ENCODE assay signal across 8 cellular contexts in the genomic region with DNA sequence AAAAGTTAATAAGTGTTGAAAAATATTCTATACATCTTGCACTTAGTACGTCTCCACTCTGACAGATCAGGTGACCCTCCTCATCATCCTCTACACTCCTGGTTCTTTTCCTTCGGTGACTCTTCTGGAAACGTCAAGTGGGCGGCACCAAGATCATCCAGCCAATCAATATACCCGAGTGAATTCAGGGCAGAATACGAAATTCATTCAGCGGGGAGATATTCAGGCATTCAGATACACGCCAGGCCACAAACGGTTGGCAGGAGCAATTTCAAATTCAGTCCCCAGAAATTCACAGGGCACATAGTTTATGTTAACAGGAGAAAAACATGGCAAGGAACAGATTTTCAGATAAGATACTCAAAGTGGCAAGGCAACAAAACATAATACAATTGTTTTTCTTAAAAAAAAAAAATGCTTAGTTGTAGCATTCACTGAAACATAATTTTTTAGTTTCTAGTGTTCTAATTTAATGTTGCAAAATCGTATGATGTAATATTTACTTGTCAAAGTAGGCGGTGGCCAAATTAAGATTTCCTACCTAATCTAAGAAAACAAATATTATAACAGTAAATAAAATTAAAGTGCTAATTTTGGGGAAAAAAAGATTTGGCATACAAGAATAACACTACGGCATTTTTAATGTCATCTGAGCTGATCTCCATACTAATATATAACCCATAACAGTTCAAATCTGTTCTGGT. TPM values are rescaled to one million over a fixed set of nuclear protein-coding genes. Genes with fewer than 3 reads are reported as not detected.
DNase-seq lines count a peak whose midpoint lies in the region; ATAC-seq and TF ChIP-seq lines count a peak whose summit lies in the region.

No MANE protein-coding gene starts in this region.

- no peak for TF ChIP-seq RAD21 in IMR-90 (IDR thresholded peaks at IDR 0.05; ENCODE audit: low read length)

- no peak overlapping the region for H2BK15ac ChIP-seq in IMR-90 (ENCODE audit: low read depth, low read length)

- H2BK5ac ChIP-seq in IMR-90 (ENCODE audit: low read depth, low read length, poor library complexity, severe bottlenecking) = no peak overlapping the region

- H3K79me1 ChIP-seq in IMR-90 (ENCODE audit: low read depth in 1 of 2, low read length in 2 of 2) = peaks cover 18 to 46% of the 10 kb centered on the region in 2 experiments

- no peaks in the 10 kb centered on the region for H3K9me3 Mint-ChIP-seq in activated naive CD8-positive, alpha-beta T cell treated with anti-CD3 and anti-CD28 coated beads for 36 hours
- peaks cover 0 to 3% (median 0%) of the 10 kb centered on the region in 6 donors for H3K9me3 Mint-ChIP-seq in immature natural killer cell

- peak overlapping the region; percentile 95 for H3K27ac Mint-ChIP-seq in activated naive CD8-positive, alpha-beta T cell treated with anti-CD3 and anti-CD28 coated beads for 36 hours
- peak overlapping the region; percentile 87 to 99 (median 94) for H3K27ac Mint-ChIP-seq in immature natural killer cell

- H3K14ac ChIP-seq in IMR-90 (replicated peaks; ENCODE audit: low read depth, low read length) = no peak overlapping the region

- no peak overlapping the region for H3K27ac ChIP-seq in IMR-90 (ENCODE audit: insufficient read depth, low read length)
- peak overlapping the region in 6 of 8 donors; percentile 19 to 100 (median 100) for H3K27ac ChIP-seq in spleen

- H3K4me1 ChIP-seq in IMR-90 (ENCODE audit: control insufficient read depth, insufficient read depth, low read length) (peaks cover 2% of the 10 kb centered on the region), spleen (peaks cover 33 to 78% (median 61%) of the 10 kb centered on the region in 6 donors)

- H4K5ac ChIP-seq in IMR-90 (ENCODE audit: low read depth, low read length) = no peak overlapping the region

- no peaks in the 10 kb centered on the region for H3K27me3 ChIP-seq in IMR-90 (ENCODE audit: control insufficient read depth, insufficient read depth, low read length)
- H3K27me3 ChIP-seq in spleen (replicated peaks in 1 of 7) = no peaks in the 10 kb centered on the region

- peaks cover 79% of the 10 kb centered on the region for H4K20me1 ChIP-seq in IMR-90 (ENCODE audit: insufficient read depth, low read length)

- peak overlapping the region; percentile 16; the same call in 1 of the 2 replicates for H3K4me2 ChIP-seq in IMR-90 (ENCODE audit: low read depth, low read length)

- CTCF ChIA-PET in IMR-90 (lab: Yijun Ruan, JAX) = no interaction called here

- H4K91ac ChIP-seq in IMR-90 (ENCODE audit: insufficient read depth, low read depth, low read length) = no peak overlapping the region

- no peak overlapping the region for H2BK120ac ChIP-seq in IMR-90 (ENCODE audit: low read depth, low read length)

- BruUV-seq in IMR-90 (replicated peaks; lab: Mats Ljungman, UMichigan) = no TSS peak

- no peak for ATAC-seq in IMR-90 (ENCODE audit: low read depth)
- ATAC-seq in GM21723 (IDR thresholded peaks at IDR 0.05; ENCODE audit: unreplicated experiment) = no peak
- no peak for ATAC-seq in HG03342 (IDR thresholded peaks at IDR 0.05; ENCODE audit: unreplicated experiment)

- no peak for DNase-seq in IMR-90
- DNase-seq in activated naive CD8-positive, alpha-beta T cell treated with anti-CD3 and anti-CD28 coated beads for 36 hours = peak; percentile 56
- DNase-seq in immature natural killer cell = peak in 1 of 3 donors; percentile 26
- DNase-seq in spleen = no peak
- DNase-seq in KG1 (lab: John Stamatoyannopoulos, UW) = no peak
- no peak for DNase-seq in NCI-H524 treated with DMSO at 0.1 percent for 48 hours (lab: John Stamatoyannopoulos, UW)

- H3K9me3 ChIP-seq in IMR-90 (ENCODE audit: control insufficient read depth, insufficient read depth, low read length) (no peaks in the 10 kb centered on the region), spleen (no peaks in the 10 kb centered on the region)

- H3K36me3 Mint-ChIP-seq in activated naive CD8-positive, alpha-beta T cell treated with anti-CD3 and anti-CD28 coated beads for 36 hours = peaks cover 80% of the 10 kb centered on the region
- peaks cover 40 to 60% (median 48%) of the 10 kb centered on the region in 3 donors for H3K36me3 Mint-ChIP-seq in immature natural killer cell

- TF ChIP-seq POLR2A in IMR-90 (IDR thresholded peaks at IDR 0.05; ENCODE audit: low read depth, low read length) (no peak), spleen (IDR thresholded peaks at IDR 0.05) (no peak)

- peaks cover 44% of the 10 kb centered on the region for H3K4me1 Mint-ChIP-seq in activated naive CD8-positive, alpha-beta T cell treated with anti-CD3 and anti-CD28 coated beads for 36 hours
- H3K4me1 Mint-ChIP-seq in immature natural killer cell = peaks cover 67 to 81% of the 10 kb centered on the region in 2 donors

- H2AK5ac ChIP-seq in IMR-90 (ENCODE audit: low read depth, low read length) = no peak overlapping the region

- H3K4me3 Mint-ChIP-seq in activated naive CD8-positive, alpha-beta T cell treated with anti-CD3 and anti-CD28 coated beads for 36 hours = peak overlapping the region; percentile 91
- H3K4me3 Mint-ChIP-seq in immature natural killer cell = peak overlapping the region; percentile 90 to 99 (median 98)

- dilution Hi-C loops in IMR-90 (cut with HindIII; ENCODE audit: low sequenced_read_pairs, unreplicated experiment) = no loop called here

- in situ Hi-C loops in IMR-90 (cut with MboI; ENCODE audit: low sequenced_read_pairs) = no loop called here

- H3K36me3 ChIP-seq in IMR-90 (ENCODE audit: control insufficient read depth, insufficient read depth, low read length) = peaks cover 35% of the 10 kb centered on the region
- peaks cover 7 to 65% (median 49%) of the 10 kb centered on the region in 6 donors for H3K36me3 ChIP-seq in spleen

- H3K9ac ChIP-seq in IMR-90 (ENCODE audit: low read depth, low read length) = no peak overlapping the region

- peaks cover 7% of the 10 kb centered on the region for H3K9me1 ChIP-seq in IMR-90 (ENCODE audit: insufficient read depth, low read length)

- no peak overlapping the region for H3K4me3 ChIP-seq in IMR-90 (ENCODE audit: insufficient read depth, low read depth, low read length)
- H3K4me3 ChIP-seq in spleen = peak overlapping the region in 7 of 8 donors; percentile 12 to 84 (median 68)

- no peak overlapping the region for H3K4ac ChIP-seq in IMR-90 (ENCODE audit: low read depth, low read length)

- no peak overlapping the region for H3K23ac ChIP-seq in IMR-90 (ENCODE audit: low read depth, low read length)

- no peak overlapping the region for H2AK9ac ChIP-seq in IMR-90 (replicated peaks; ENCODE audit: low read depth, low read length, poor library complexity)

- no peak for TF ChIP-seq CTCF in IMR-90 (conservative IDR thresholded peaks at IDR 0.05; ENCODE audit: low read depth, low read length)
- TF ChIP-seq CTCF in spleen (IDR thresholded peaks at IDR 0.05 in 8 of 11, conservative IDR thresholded peaks at IDR 0.05 in 3 of 11) = no peak

- H3K18ac ChIP-seq in IMR-90 (ENCODE audit: low read depth, low read length) = no peak overlapping the region

- WGBS in IMR-90 (ENCODE audit: extremely low coverage in 2 of 2, insufficient read length in 1 of 2), 2 experiments = 84% methylated on average over 2 of the region's 12 CpGs; no CpG with 5 or more reads in 1 of the 2 experiments
- WGBS in spleen, 5 donors = 42 to 53% (median 48%) methylated on average over 12 of the region's 12 CpGs

- no peak overlapping the region for H2AFZ ChIP-seq in IMR-90 (replicated peaks; ENCODE audit: low read length, poor library complexity)

- H3K27me3 Mint-ChIP-seq in activated naive CD8-positive, alpha-beta T cell treated with anti-CD3 and anti-CD28 coated beads for 36 hours = no peaks in the 10 kb centered on the region
- H3K27me3 Mint-ChIP-seq in immature natural killer cell (ENCODE audit: low read depth in 3 of 3) = peaks cover 26 to 70% (median 59%) of the 10 kb centered on the region in 3 donors

- no peak overlapping the region for H3K56ac ChIP-seq in IMR-90 (ENCODE audit: extremely low read depth, insufficient read depth, low read length)

- POLR2A ChIA-PET in IMR-90 (lab: Charles Lee; ENCODE audit: unreplicated experiment) = no interaction called here

- intact Hi-C loops in IMR-90 (cut with micrococcal nuclease) (loop anchor here (5.0 kb wide), 1 partner anchor 113 kb away; no protein-coding TSS in a partner anchor), spleen (cut with DNase I; ENCODE audit: low total_unique reads) (no loop called here)

- no peak overlapping the region for H2BK20ac ChIP-seq in IMR-90 (ENCODE audit: low read depth, low read length)

- no peak overlapping the region for H4K8ac ChIP-seq in IMR-90 (ENCODE audit: low read depth in 2 of 2, low read length in 2 of 2)

RNA-seq across cellular contexts. Expression of a gene that starts 4.2 kb away (rescaled TPM):
- total RNA-seq in IMR-90 (2012; rRNA removed) (26.2 and 43.9 TPM in 2 replicates), spleen (100 to 1,000 TPM; 161 to 326 (median 210) TPM)
- polyA plus RNA-seq in IMR-90 (2012; rRNA removed) (28.2 and 35.5 TPM in 2 replicates), immature natural killer cell (10 to 100 TPM; 26.2 to 48.7 (median 47.9) TPM), spleen (100 to 1,000 TPM; 314 to 737 (median 640) TPM)
- polyA plus RNA-seq in IMR-90 (2012; cell fraction: cytosol; rRNA removed) = 2.6 and 6.0 TPM in 2 replicates
- 19.4 and 266 TPM in 2 replicates for polyA plus RNA-seq in IMR-90 (2012; cell fraction: nucleus; rRNA removed; ENCODE audit: low replicate concordance)
- 10 to 100 TPM; 64.5 to 70.2 TPM for total RNA-seq in activated naive CD8-positive, alpha-beta T cell treated with anti-CD3 and anti-CD28 coated beads for 36 hours

RNA-seq across cellular contexts. Expression of a gene that starts 28.6 kb away (rescaled TPM):
- total RNA-seq in IMR-90 (2012; rRNA removed) = 35.1 and 49.2 TPM in 2 replicates
- 37.3 and 47.9 TPM in 2 replicates for polyA plus RNA-seq in IMR-90 (2012; rRNA removed)
- polyA plus RNA-seq in IMR-90 (2012; cell fraction: cytosol; rRNA removed) = 6.5 and 13.1 TPM in 2 replicates
- 12.0 and 79.9 TPM in 2 replicates for polyA plus RNA-seq in IMR-90 (2012; cell fraction: nucleus; rRNA removed; ENCODE audit: low replicate concordance)
- 10 to 100 TPM; 34.0 to 41.1 TPM for total RNA-seq in activated naive CD8-positive, alpha-beta T cell treated with anti-CD3 and anti-CD28 coated beads for 36 hours
- 10 to 100 TPM; 17.9 to 30.4 (median 25.7) TPM for polyA plus RNA-seq in immature natural killer cell
- 100 to 1,000 TPM in 1 of 7 donors, 10 to 100 TPM in 6; 24.0 to 180 (median 35.8) TPM for total RNA-seq in spleen
- 10 to 100 TPM; 20.3 to 37.5 (median 22.3) TPM for polyA plus RNA-seq in spleen

RNA-seq across cellular contexts. Expression of a gene that starts 28.9 kb away (rescaled TPM):
- total RNA-seq in IMR-90 (2012; rRNA removed) (31.1 and 43.0 TPM in 2 replicates), spleen (10 to 100 TPM; 17.2 to 26.4 (median 20.6) TPM)
- polyA plus RNA-seq in IMR-90 (2012; rRNA removed) (45.7 and 54.6 TPM in 2 replicates), immature natural killer cell (10 to 100 TPM; 13.5 to 31.0 (median 20.9) TPM), spleen (10 to 100 TPM; 18.9 to 24.5 (median 20.1) TPM)
- polyA plus RNA-seq in IMR-90 (2012; cell fraction: cytosol; rRNA removed) = 13.7 and 15.5 TPM in 2 replicates
- 11.6 and 39.8 TPM in 2 replicates for polyA plus RNA-seq in IMR-90 (2012; cell fraction: nucleus; rRNA removed; ENCODE audit: low replicate concordance)
- 10 to 100 TPM; 30.2 to 33.9 TPM for total RNA-seq in activated naive CD8-positive, alpha-beta T cell treated with anti-CD3 and anti-CD28 coated beads for 36 hours

RNA-seq across cellular contexts. Expression of a gene that starts 48.5 kb away (rescaled TPM):
- total RNA-seq in IMR-90 (2012; rRNA removed) (268 and 323 TPM in 2 replicates), spleen (100 to 1,000 TPM in 6 of 7 donors, 10 to 100 TPM in 1; 94.4 to 151 (median 138) TPM)
- polyA plus RNA-seq in IMR-90 (2012; rRNA removed) (187 and 204 TPM in 2 replicates), immature natural killer cell (100 to 1,000 TPM; 354 to 367 (median 365) TPM), spleen (10 to 100 TPM; 25.9 to 48.4 (median 39.9) TPM)
- polyA plus RNA-seq in IMR-90 (2012; cell fraction: cytosol; rRNA removed) = 31.6 and 185 TPM in 2 replicates
- polyA plus RNA-seq in IMR-90 (2012; cell fraction: nucleus; rRNA removed; ENCODE audit: low replicate concordance) = 11.5 and 146 TPM in 2 replicates
- total RNA-seq in activated naive CD8-positive, alpha-beta T cell treated with anti-CD3 and anti-CD28 coated beads for 36 hours = 100 to 1,000 TPM; 549 to 557 TPM
